In the genomic region with DNA sequence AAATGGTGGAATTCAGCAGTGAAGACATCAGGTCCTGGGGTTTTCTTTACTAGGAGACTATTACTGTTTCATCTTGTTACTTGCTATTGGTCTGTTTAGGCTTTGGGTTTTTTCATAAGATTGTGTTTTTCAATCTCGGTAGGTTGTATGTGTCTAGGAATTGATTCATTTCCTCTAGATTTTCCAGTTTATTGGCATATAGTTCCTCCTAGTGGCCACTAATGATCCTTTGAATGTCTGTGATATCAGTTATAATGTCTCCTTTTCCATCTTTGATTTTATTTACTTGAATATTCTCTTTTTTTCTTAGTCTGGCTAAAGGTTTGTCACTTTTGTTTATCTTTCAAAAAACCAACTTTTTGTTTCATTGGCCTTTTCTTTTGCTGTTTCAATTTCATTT, we compare ENCODE assay signal across 19 cellular contexts.
DNase-seq lines count a peak whose midpoint lies in the region; FAIRE-seq and TF ChIP-seq lines count a peak whose summit lies in the region.
"Had no signal": no experiment of that assay in that cellular context is flagged by ENCODE, and none has a peak within 500 bp of the region (broad histone marks: within the 10 kb centered on the region; RNA-seq: fewer than 3 reads in every experiment).

No MANE protein-coding gene starts in this region.

- H3K36me3 ChIP-seq in hepatocyte (replicated peaks; ENCODE audit: insufficient read depth, low read depth) = no peaks in the 10 kb centered on the region
- H3K36me3 ChIP-seq: pancreas, SJCRH30 had no signal

- DNase-seq in DMS53 treated with DMSO at 0.1 percent for 48 hours (lab: John Stamatoyannopoulos, UW; ENCODE audit: unreplicated experiment) = peak; percentile 52
- peak; percentile 28 for DNase-seq in OCI-M1 (lab: John Stamatoyannopoulos, UW)
- DNase-seq in hepatocyte (ENCODE audit: low spot score) = no peak
- DNase-seq in hepatic stellate cell (ENCODE audit: low spot score) = no peak
- DNase-seq in HEK293T (ENCODE audit: extremely low spot score) = no peak
- no peak for DNase-seq in retina
- no peak for DNase-seq in NCI-H2107 treated with DMSO at 0.1 percent for 48 hours (lab: John Stamatoyannopoulos, UW; ENCODE audit: unreplicated experiment)
- DNase-seq: activated CD4-positive, alpha-beta T cell treated with anti-CD3 and anti-CD28 coated beads, Interleukin-2, amount 10 ng/mL, durations not matched to agents 7 days and 5 days; activated naive CD4-positive, alpha-beta T cell treated with anti-CD3 and anti-CD28 coated beads, Interleukin-2, amount 10 ng/mL, durations not matched to agents 7 days and 5 days; AML-193; foreskin fibroblast; left ventricle myocardium superior; pancreas; testis had no signal

- H3K4me2 ChIP-seq in hepatocyte = no peak overlapping the region

- no peaks in the 10 kb centered on the region for H3K4me1 ChIP-seq in hepatocyte (ENCODE audit: insufficient read depth)
- H3K4me1 ChIP-seq: pancreas, SJCRH30, testis had no signal

- no peak overlapping the region for H3K4me3 ChIP-seq in hepatocyte
- H3K4me3 ChIP-seq: K562, pancreas, SJCRH30, testis had no signal

- WGBS in hepatocyte (ENCODE audit: low lambda C conversion rate, missing lambda C conversion rate) = 48% methylated on average over 1 of the region's 1 CpG

- no peaks in the 10 kb centered on the region for H3K9me2 ChIP-seq in hepatocyte (replicated peaks; ENCODE audit: insufficient read depth)

- H3K9me3 ChIP-seq in hepatocyte (ENCODE audit: low read depth) = no peaks in the 10 kb centered on the region
- H3K9me3 ChIP-seq: pancreas, SJCRH30, testis had no signal

- peak; percentile 41 for FAIRE-seq in A204.1 (lab: Jason Lieb, UNC)
- FAIRE-seq: astrocyte, endothelial cell of umbilical vein, K562, pancreas had no signal

- CTCF ChIA-PET in HEK293T (lab: Yijun Ruan, JAX) = no interaction called here

- peak; percentile 38 for TF ChIP-seq CTCF in hepatocyte (IDR thresholded peaks at IDR 0.05; ENCODE audit: poor library complexity)

- POLR2A ChIA-PET in HEK293T (lab: Yijun Ruan, JAX) = no interaction called here

- H3K79me2 ChIP-seq in hepatocyte = no peaks in the 10 kb centered on the region

- H4K20me1 ChIP-seq in hepatocyte (ENCODE audit: insufficient read depth, poor library complexity, severe bottlenecking) = no peaks in the 10 kb centered on the region

- H3K27ac ChIP-seq in hepatocyte = no peak overlapping the region
- H3K27ac ChIP-seq: pancreas, SJCRH30, testis had no signal

- H2AFZ ChIP-seq in hepatocyte = no peak overlapping the region

- no peaks in the 10 kb centered on the region for H3K27me3 ChIP-seq in hepatocyte
- H3K27me3 ChIP-seq: pancreas, SJCRH30, testis had no signal

TF ChIP-seq in HEK293T, 16 proteins besides CTCF, POLR2A, EP300 and RAD21:
- TF ChIP-seq ELF4 (IDR thresholded peaks at IDR 0.05) (no peak), FOXM1 (IDR thresholded peaks at IDR 0.05; ENCODE audit: borderline replicate concordance) (no peak), L3MBTL2 (conservative IDR thresholded peaks at IDR 0.05) (no peak), FOXK2 (IDR thresholded peaks at IDR 0.05) (no peak), SUZ12 (IDR thresholded peaks at IDR 0.05) (no peak), SP1 (IDR thresholded peaks at IDR 0.05) (no peak), FOXA1 (IDR thresholded peaks at IDR 0.05) (no peak), LEF1 (IDR thresholded peaks at IDR 0.05; ENCODE audit: borderline replicate concordance) (no peak), TARDBP (IDR thresholded peaks at IDR 0.05) (no peak), HDGF (IDR thresholded peaks at IDR 0.05; ENCODE audit: borderline replicate concordance) (no peak), NFRKB (IDR thresholded peaks at IDR 0.05) (no peak), ARNT (IDR thresholded peaks at IDR 0.05) (no peak), BHLHE40 (IDR thresholded peaks at IDR 0.05; ENCODE audit: borderline replicate concordance) (no peak), CTBP1 (IDR thresholded peaks at IDR 0.05; ENCODE audit: borderline replicate concordance) (no peak), PKNOX1 (IDR thresholded peaks at IDR 0.05) (no peak), ZNF384 (IDR thresholded peaks at IDR 0.05) (no peak)

Comparison
In these comparisons a context has a peak if more than half of its experiments do, and no peak if none do; other contexts are left out.
1. DNase-seq: peak in DMS53 treated with DMSO at 0.1 percent for 48 hours (single experiment) and OCI-M1 (single experiment); none in hepatocyte (single experiment), hepatic stellate cell (single experiment), HEK293T (single experiment), retina (single experiment) and NCI-H2107 treated with DMSO at 0.1 percent for 48 hours (single experiment).